In the genomic region with DNA sequence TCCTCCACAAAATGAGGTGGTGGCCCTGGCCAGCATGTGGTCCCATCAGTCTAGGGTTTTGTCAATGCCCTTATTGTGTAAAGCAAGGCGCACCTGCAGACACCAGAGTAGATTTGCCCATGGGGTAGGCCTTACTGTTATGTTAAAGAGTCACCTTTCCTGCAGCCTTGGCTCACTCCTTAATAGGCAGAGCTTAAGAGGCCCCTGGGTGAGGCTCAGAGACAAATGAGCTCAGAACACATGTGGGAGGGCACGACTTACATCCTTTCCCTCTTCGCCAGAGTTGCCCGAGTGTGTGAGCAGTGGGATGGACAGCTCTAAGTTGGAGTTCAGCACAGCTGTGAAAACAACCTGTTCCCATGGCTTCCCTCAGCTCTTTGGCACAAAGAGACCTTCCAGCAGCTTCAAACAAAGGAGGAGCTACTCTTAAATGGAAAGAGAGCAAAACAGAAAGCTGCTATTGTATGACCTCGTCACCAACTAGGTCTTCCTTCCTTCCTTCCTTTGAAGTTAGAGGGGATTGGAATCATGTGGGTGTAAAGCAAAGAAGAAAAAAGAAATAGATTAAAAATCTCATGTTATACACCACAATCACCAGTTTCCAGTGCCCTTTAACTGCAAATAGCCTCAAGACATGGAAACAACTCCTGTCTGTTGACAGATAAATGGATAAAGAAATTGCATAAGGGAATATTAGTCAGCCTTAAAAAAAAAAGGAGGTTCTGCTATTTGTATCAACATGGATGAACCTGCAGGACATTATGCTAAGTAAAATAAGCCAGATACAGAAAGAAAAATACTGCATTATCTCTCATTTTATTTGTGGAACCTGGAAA, we compare ENCODE assay signal across 9 cellular contexts. TPM values are rescaled to one million over a fixed set of nuclear protein-coding genes. Genes with fewer than 3 reads are reported as not detected.
DNase-seq lines count a peak whose midpoint lies in the region; ATAC-seq, FAIRE-seq and TF ChIP-seq lines count a peak whose summit lies in the region.
"Had no signal": no experiment of that assay in that cellular context is flagged by ENCODE, and none has a peak within 500 bp of the region (broad histone marks: within the 10 kb centered on the region; RNA-seq: fewer than 3 reads in every experiment).

No MANE protein-coding gene starts in this region.

- no peaks in the 10 kb centered on the region for H3K27me3 ChIP-seq in HUES48 (ENCODE audit: control insufficient read depth, insufficient read depth, low read length)
- no peaks in the 10 kb centered on the region for H3K27me3 ChIP-seq in pancreas
- H3K27me3 ChIP-seq in colonic mucosa: no peaks in the 10 kb centered on the region

- intact Hi-C loops in pancreas (cut with DNase I) (no loop called here), colonic mucosa (cut with DNase I) (no loop called here)

- H3K4me1 ChIP-seq in HUES48 (ENCODE audit: control insufficient read depth, insufficient read depth, low read length): peaks cover 39% of the 10 kb centered on the region
- H3K4me1 ChIP-seq in pancreas: peaks cover 0 to 7% (median 5%) of the 10 kb centered on the region in 3 donors
- H3K4me1 ChIP-seq in colonic mucosa: no peaks in the 10 kb centered on the region

- peak; percentile 91 to 97 (median 94) for ATAC-seq in pancreas

- peak overlapping the region; percentile 3 for H3K9ac ChIP-seq in HUES48 (ENCODE audit: low read depth, low read length)
- no peak overlapping the region for H3K9ac ChIP-seq in colonic mucosa (ENCODE audit: low read depth in 2 of 2, low read length in 2 of 2)

- H3K9me3 ChIP-seq in HUES48 (ENCODE audit: control insufficient read depth, insufficient read depth, low read length) (no peaks in the 10 kb centered on the region), pancreas (no peaks in the 10 kb centered on the region), colonic mucosa (no peaks in the 10 kb centered on the region)

- H3K27ac ChIP-seq in HUES48 (ENCODE audit: low read depth, low read length) (peak overlapping the region; percentile 94), pancreas (peak overlapping the region in 3 of 4 donors; percentile 16 to 64 (median 50)), colonic mucosa (no peak overlapping the region)

- H3K4me3 ChIP-seq in HUES48 (ENCODE audit: low read depth, low read length): peak overlapping the region; percentile 38
- H3K4me3 ChIP-seq in fibroblast of mammary gland (ENCODE audit: control insufficient read depth, low read depth, low read length): no peak overlapping the region
- no peak overlapping the region for H3K4me3 ChIP-seq in pancreas
- no peak overlapping the region for H3K4me3 ChIP-seq in colonic mucosa

- no peaks in the 10 kb centered on the region for H3K36me3 ChIP-seq in HUES48 (ENCODE audit: control insufficient read depth, insufficient read depth, low read length)
- H3K36me3 ChIP-seq in pancreas: no peaks in the 10 kb centered on the region
- no peaks in the 10 kb centered on the region for H3K36me3 ChIP-seq in colonic mucosa

- FAIRE-seq in pancreas (lab: Jason Lieb, UNC): no peak
- FAIRE-seq: colon had no signal

- TF ChIP-seq CTCF in fibroblast of mammary gland (conservative IDR thresholded peaks at IDR 0.05; ENCODE audit: control insufficient read depth, insufficient read depth, low read depth, low read length) (no peak), pancreas (IDR thresholded peaks at IDR 0.05) (no peak), GM20000 (IDR thresholded peaks at IDR 0.05; ENCODE audit: extremely low read depth, missing control alignments) (no peak), colonic mucosa (IDR thresholded peaks at IDR 0.05) (no peak)

- 25 to 43% methylated on average over 5 of the region's 5 CpGs for WGBS in pancreas, 2 donors

- DNase-seq in UCSD-AML1 (lab: John Stamatoyannopoulos, UW; ENCODE audit: unreplicated experiment): peak; percentile 27
- DNase-seq in fibroblast of mammary gland (ENCODE audit: low read depth): peak; percentile 69
- DNase-seq in pancreas: peak in 3 of 6 donors; percentile 42 to 74 (median 58)
- DNase-seq in SK-N-DZ (ENCODE audit: low spot score): no peak
- DNase-seq in NCI-H526 treated with DMSO at 0.1 percent for 48 hours (lab: John Stamatoyannopoulos, UW): no peak
- no peak for DNase-seq in GM20000 (ENCODE audit: low spot score)
- DNase-seq in colonic mucosa: no peak

RNA-seq across cellular contexts. Expression of gene XPNPEP1, which starts 11.9 kb away (rescaled TPM):
- total RNA-seq in pancreas (100 to 1,000 TPM in 1 of 6 donors, 10 to 100 TPM in 5; 66.9 to 112 (median 83.3) TPM), colonic mucosa (100 to 1,000 TPM; 122 to 127 TPM)
- 10 to 100 TPM; 34.1 to 69.3 TPM for polyA plus RNA-seq in pancreas
- polyA plus RNA-seq in SK-N-DZ (2014; cell fraction: cytosol; rRNA removed): 79.7 and 80.4 TPM in 2 replicates
- 101 and 103 TPM in 2 replicates for polyA plus RNA-seq in SK-N-DZ (2014; cell fraction: nucleus; rRNA removed)

Comparison
In these comparisons a context has a peak if more than half of its experiments do, and no peak if none do; other contexts are left out.
1. DNase-seq: peak in UCSD-AML1 (single experiment) and fibroblast of mammary gland (single experiment); none in SK-N-DZ (single experiment), NCI-H526 treated with DMSO at 0.1 percent for 48 hours (single experiment), GM20000 (single experiment) and colonic mucosa (single experiment).